9 cellular contexts compared by ENCODE assay signal in the genomic region with DNA sequence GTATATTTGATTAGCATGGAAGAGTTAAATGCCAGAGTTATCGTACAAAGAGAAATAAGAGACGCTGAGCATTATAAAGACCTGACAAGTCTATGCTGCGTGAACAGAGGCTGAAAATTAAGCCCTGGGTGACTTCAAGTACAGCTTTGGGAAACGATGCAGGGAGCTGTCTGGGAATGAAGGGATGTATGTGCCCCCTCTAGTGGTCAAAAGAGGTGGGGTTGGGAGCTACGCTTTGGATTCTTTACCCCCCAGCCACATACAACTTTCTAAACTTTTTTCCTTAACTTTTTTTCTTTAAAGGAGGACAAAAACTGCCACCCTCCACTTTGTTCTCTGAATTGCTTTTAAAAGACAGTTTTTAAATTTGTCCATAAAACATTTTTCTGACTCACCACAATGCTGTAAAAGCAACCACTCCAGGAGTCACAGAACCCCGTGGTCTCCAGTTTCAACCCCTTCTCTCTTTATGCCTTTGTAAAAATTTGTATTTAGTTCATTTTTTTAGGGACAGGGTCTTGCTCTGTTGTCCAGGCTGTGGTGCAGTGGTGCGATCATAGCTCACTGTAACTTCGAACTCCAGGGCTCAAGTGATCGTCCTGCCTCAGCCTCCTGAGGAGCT. TPM values are rescaled to one million over a fixed set of nuclear protein-coding genes. Genes with fewer than 3 reads are reported as not detected.
DNase-seq lines count a peak whose midpoint lies in the region; ATAC-seq and TF ChIP-seq lines count a peak whose summit lies in the region.
"Had no signal": no experiment of that assay in that cellular context is flagged by ENCODE, and none has a peak within 500 bp of the region (broad histone marks: within the 10 kb centered on the region; RNA-seq: fewer than 3 reads in every experiment).

No MANE protein-coding gene starts in this region.

- H3K36me3 Mint-ChIP-seq in mesothelial cell of epicardium = peaks cover 2% of the 10 kb centered on the region

- TF ChIP-seq CTCF in mesothelial cell of epicardium (IDR thresholded peaks at IDR 0.05; ENCODE audit: unreplicated experiment) = peak; percentile 75

- peak; percentile 41 for DNase-seq in NCI-H146 (lab: John Stamatoyannopoulos, UW)
- DNase-seq in NCI-H146 treated with DMSO at 0.1 percent for 48 hours (lab: John Stamatoyannopoulos, UW; ENCODE audit: unreplicated experiment) = no peak
- DNase-seq in HPDE6-E6E7 (ENCODE audit: extremely low spot score) = peak; percentile 69
- DNase-seq in RPMI8226 = peak; percentile 31
- DNase-seq in epidermal melanocyte (ENCODE audit: insufficient read length, low spot score) = peak; percentile 90
- DNase-seq in mesothelial cell of epicardium (ENCODE audit: low spot score in 2 of 2, unreplicated experiment in 2 of 2) = no peak

- H3K4me1 Mint-ChIP-seq in mesothelial cell of epicardium = peaks cover 22% of the 10 kb centered on the region

- ATAC-seq in HG03442 (IDR thresholded peaks at IDR 0.05; ENCODE audit: unreplicated experiment) = no peak
- ATAC-seq in HG03521 (IDR thresholded peaks at IDR 0.05; ENCODE audit: unreplicated experiment) = no peak

- no peaks in the 10 kb centered on the region for H3K27me3 Mint-ChIP-seq in mesothelial cell of epicardium (ENCODE audit: low read depth)

- no peak overlapping the region for H3K27ac Mint-ChIP-seq in mesothelial cell of epicardium
- H3K27ac Mint-ChIP-seq: CD4-positive, alpha-beta memory T cell had no signal

- H3K4me3 Mint-ChIP-seq in mesothelial cell of epicardium = no peak overlapping the region
- H3K4me3 Mint-ChIP-seq: CD4-positive, alpha-beta memory T cell had no signal

- H3K9me3 Mint-ChIP-seq in mesothelial cell of epicardium = no peaks in the 10 kb centered on the region

RNA-seq across cellular contexts. Expression of gene ZNF664, which starts 59.4 kb away (rescaled TPM):
- 112 to 122 TPM (median 116 TPM) in 3 replicates for total RNA-seq in mesothelial cell of epicardium

RNA-seq across cellular contexts. Expression of gene CCDC92, which starts 59.7 kb away (rescaled TPM):
- 51.9 to 55.1 TPM (median 52.4 TPM) in 3 replicates for total RNA-seq in mesothelial cell of epicardium

Comparison
In these comparisons a context has a peak if more than half of its experiments do, and no peak if none do; other contexts are left out.
1. DNase-seq: peak in NCI-H146 (single experiment), HPDE6-E6E7 (single experiment), RPMI8226 (single experiment) and epidermal melanocyte (single experiment); none in NCI-H146 treated with DMSO at 0.1 percent for 48 hours (single experiment) and mesothelial cell of epicardium (0 of 2).